ENCODE assay signal across 13 cellular contexts in genomic region chr12:52168019-52168717, GRCh38. TPM values are rescaled to one million over a fixed set of nuclear protein-coding genes. Genes with fewer than 3 reads are reported as not detected.
DNase-seq lines count a peak whose midpoint lies in the region; ATAC-seq, FAIRE-seq and TF ChIP-seq lines count a peak whose summit lies in the region.
"Had no signal": no experiment of that assay in that cellular context is flagged by ENCODE, and none has a peak within 500 bp of the region (broad histone marks: within the 10 kb centered on the region; RNA-seq: fewer than 3 reads in every experiment).

No MANE protein-coding gene starts in this region.

- H3K4me1 ChIP-seq in H1 (replicated peaks in 1 of 4; ENCODE audit: control insufficient read depth in 3 of 4, insufficient read depth in 4 of 4, low read length in 3 of 4), result peaks cover 0 to 3% (median 2%) of the 10 kb centered on the region in 4 experiments; a peak in 3 of 7 replicates

- no peaks in the 10 kb centered on the region for H3K9me3 ChIP-seq in H1 (ENCODE audit: insufficient read depth in 2 of 2, low read depth in 1 of 2, low read length in 1 of 2)
- H3K9me3 ChIP-seq: suprapubic skin had no signal

- H3K9ac ChIP-seq in H1 (replicated peaks in 1 of 4; ENCODE audit: extremely low read depth in 1 of 4, low read depth in 3 of 4, low read length in 3 of 4), result 0 out of 7 replicates have a peak overlapping the region, but pooled peaks of 1 of the 4 experiments have one; percentile 31

- no peak overlapping the region for H4K5ac ChIP-seq in H1 (ENCODE audit: insufficient read length, low read depth, low read length)

- no peak overlapping the region for H3K18ac ChIP-seq in H1 (ENCODE audit: extremely low read depth, low read length)

- H3K4me3 Mint-ChIP-seq in activated T-helper 1 cell treated with anti-CD3 and anti-CD28 coated beads, Interleukin-12 subunit alpha, Interleukin-12 subunit beta, Interleukin-2, Interleukin-4 antibody, amounts not matched to agents 30 ng/mL and 10 ng/mL and 1 ng/mL, durations not matched to agents 14 hours and 24 hours and 36 hours, result no peak overlapping the region

- 84% methylated on average over 12 of the region's 12 CpGs; no CpG with 5 or more reads in 1 of the 2 experiments for WGBS in H1 (ENCODE audit: extremely low coverage in 1 of 2, insufficient coverage in 1 of 2, insufficient read length in 1 of 2, insufficient replicate concordance in 2 of 2, low coverage in 1 of 2, low lambda C conversion rate in 2 of 2, missing lambda C conversion rate in 1 of 2), 2 experiments

- TF ChIP-seq EP300 in H1 (IDR thresholded peaks at IDR 0.05; ENCODE audit: borderline replicate concordance in 1 of 2, low read depth in 2 of 2, low read length in 2 of 2), result no peak

- H4K91ac ChIP-seq in H1 (replicated peaks; ENCODE audit: insufficient read length, low read length), result no peak overlapping the region

- H3K23me2 ChIP-seq in H1 (ENCODE audit: low read depth, low read length), result no peaks in the 10 kb centered on the region

- POLR2A ChIA-PET in H1 (lab: Charles Lee; ENCODE audit: partially characterized antibody), result no interaction called here

- H2BK120ac ChIP-seq in H1 (replicated peaks; ENCODE audit: low read depth, low read length), result no peak overlapping the region

- DNase-seq in Daoy (ENCODE audit: low read depth) (peak; percentile 86), NCI-H226 (peak; percentile 78), H1 (ENCODE audit: low read depth in 1 of 2, low spot score in 2 of 2) (no peak), myocyte (ENCODE audit: low read depth) (peak; percentile 69), NCI-H2227 (lab: John Stamatoyannopoulos, UW; ENCODE audit: unreplicated experiment) (no peak), SK-N-DZ (ENCODE audit: low spot score) (no peak)
- DNase-seq in activated T-helper 1 cell treated with anti-CD3 and anti-CD28 coated beads, Interleukin-12 subunit alpha, Interleukin-12 subunit beta, Interleukin-2, Interleukin-4 antibody, amounts not matched to agents 30 ng/mL and 10 ng/mL and 1 ng/mL, durations not matched to agents 14 hours and 24 hours and 36 hours (ENCODE audit: low spot score), result no peak
- DNase-seq: activated gamma-delta T cell treated with Interleukin-2 at 50 U/mL for 16 hours; NCI-H2029; stimulated activated CD4-positive, alpha-beta T cell treated with anti-CD3 and anti-CD28 coated beads, Interleukin-2, amount 100 ng/mL, for 48 hours had no signal

- H2BK15ac ChIP-seq in H1 (ENCODE audit: low read length), result 0 out of 2 replicates have a peak overlapping the region, but pooled peaks have one; percentile 5

- CTCF ChIA-PET in H1 (lab: Charles Lee; ENCODE audit: partially characterized antibody), result interaction anchor here (0.9 to 6.2 kb wide), 12 partner anchors 10 to 247 kb away, joined by 3 to 86 read pairs (median 4); no protein-coding TSS in a partner anchor

- no peak overlapping the region for H3K27ac ChIP-seq in H1 (ENCODE audit: low read depth, low read length)
- H3K27ac ChIP-seq: suprapubic skin had no signal

- H3K27ac Mint-ChIP-seq in activated T-helper 1 cell treated with anti-CD3 and anti-CD28 coated beads, Interleukin-12 subunit alpha, Interleukin-12 subunit beta, Interleukin-2, Interleukin-4 antibody, amounts not matched to agents 30 ng/mL and 10 ng/mL and 1 ng/mL, durations not matched to agents 14 hours and 24 hours and 36 hours, result no peak overlapping the region

- H3K4ac ChIP-seq in H1 (replicated peaks; ENCODE audit: insufficient read length, low read depth, low read length), result no peak overlapping the region

- intact Hi-C loops in activated T-helper 1 cell treated with anti-CD3 and anti-CD28 coated beads, Interleukin-12 subunit alpha, Interleukin-12 subunit beta, Interleukin-2, Interleukin-4 antibody, amounts not matched to agents 30 ng/mL and 10 ng/mL and 1 ng/mL, durations not matched to agents 14 hours and 24 hours and 36 hours (cut with micrococcal nuclease), result no loop called here

- no peak overlapping the region for H3K56ac ChIP-seq in H1 (replicated peaks; ENCODE audit: insufficient read length, low read depth, low read length)

- no peaks in the 10 kb centered on the region for H3K9me3 Mint-ChIP-seq in activated T-helper 1 cell treated with anti-CD3 and anti-CD28 coated beads, Interleukin-12 subunit alpha, Interleukin-12 subunit beta, Interleukin-2, Interleukin-4 antibody, amounts not matched to agents 30 ng/mL and 10 ng/mL and 1 ng/mL, durations not matched to agents 14 hours and 24 hours and 36 hours

- TF ChIP-seq CTCF in H1 (IDR thresholded peaks at IDR 0.05; ENCODE audit: control extremely low read depth in 1 of 3, insufficient read depth in 1 of 3, low read depth in 1 of 3, low read length in 3 of 3), result no peak

- ATAC-seq in HG03571 (IDR thresholded peaks at IDR 0.05; ENCODE audit: unreplicated experiment), result no peak

- TF ChIP-seq RAD21 in H1 (IDR thresholded peaks at IDR 0.05 in 1 of 2, conservative IDR thresholded peaks at IDR 0.05 in 1 of 2; ENCODE audit: low read depth in 2 of 2, low read length in 2 of 2), result no peak

- no peak overlapping the region for H2AFZ ChIP-seq in H1 (ENCODE audit: low read length)

- H3K79me2 ChIP-seq in H1 (ENCODE audit: control insufficient read depth in 1 of 2, insufficient read depth in 2 of 2, low read length in 2 of 2), result no peaks in the 10 kb centered on the region

- H2BK20ac ChIP-seq in H1 (ENCODE audit: low read length), result no peak overlapping the region

- TF ChIP-seq POLR2A in H1 (IDR thresholded peaks at IDR 0.05; ENCODE audit: control extremely low read depth in 1 of 2, low read depth in 2 of 2, low read length in 2 of 2), result no peak

- no peak overlapping the region; the same call in 1 of the 2 replicates for H2AK5ac ChIP-seq in H1 (ENCODE audit: low read depth, low read length)

- no peaks in the 10 kb centered on the region for H3K36me3 Mint-ChIP-seq in activated T-helper 1 cell treated with anti-CD3 and anti-CD28 coated beads, Interleukin-12 subunit alpha, Interleukin-12 subunit beta, Interleukin-2, Interleukin-4 antibody, amounts not matched to agents 30 ng/mL and 10 ng/mL and 1 ng/mL, durations not matched to agents 14 hours and 24 hours and 36 hours (ENCODE audit: low read depth)

- no peaks in the 10 kb centered on the region for H3K36me3 ChIP-seq in H1 (ENCODE audit: control insufficient read depth in 2 of 4, insufficient read depth in 4 of 4, low read length in 3 of 4)
- H3K36me3 ChIP-seq: suprapubic skin had no signal

- no peak overlapping the region for H3K4me2 ChIP-seq in H1 (ENCODE audit: insufficient read depth in 1 of 2, low read depth in 2 of 2, low read length in 2 of 2)

- FAIRE-seq in H1 (lab: Jason Lieb, UNC), result no peak

- no peaks in the 10 kb centered on the region for H3K79me1 ChIP-seq in H1 (ENCODE audit: low read depth, low read length)

- peaks cover 10% of the 10 kb centered on the region for H3K27me3 Mint-ChIP-seq in activated T-helper 1 cell treated with anti-CD3 and anti-CD28 coated beads, Interleukin-12 subunit alpha, Interleukin-12 subunit beta, Interleukin-2, Interleukin-4 antibody, amounts not matched to agents 30 ng/mL and 10 ng/mL and 1 ng/mL, durations not matched to agents 14 hours and 24 hours and 36 hours (ENCODE audit: insufficient read depth)

- no peaks in the 10 kb centered on the region for H4K20me1 ChIP-seq in H1 (replicated peaks in 1 of 2; ENCODE audit: control insufficient read depth in 1 of 2, insufficient read depth in 2 of 2, low read length in 2 of 2)

- no peak overlapping the region for H3K23ac ChIP-seq in H1 (ENCODE audit: insufficient read length)

- H2BK12ac ChIP-seq in H1 (ENCODE audit: low read depth, low read length), result no peak overlapping the region

- no peak overlapping the region for H3K14ac ChIP-seq in H1 (ENCODE audit: insufficient read length)

- H3K27me3 ChIP-seq in H1 (replicated peaks in 1 of 4; ENCODE audit: control insufficient read depth in 3 of 4, extremely low read depth in 1 of 4, insufficient read depth in 3 of 4, low read length in 3 of 4), result no peaks in the 10 kb centered on the region
- H3K27me3 ChIP-seq: suprapubic skin had no signal

- no peak overlapping the region for H3K4me3 ChIP-seq in H1 (ENCODE audit: extremely low read depth in 1 of 4, insufficient read depth in 2 of 4, low read depth in 3 of 4, low read length in 4 of 4)
- H3K4me3 ChIP-seq: suprapubic skin had no signal

- H3K4me1 Mint-ChIP-seq in activated T-helper 1 cell treated with anti-CD3 and anti-CD28 coated beads, Interleukin-12 subunit alpha, Interleukin-12 subunit beta, Interleukin-2, Interleukin-4 antibody, amounts not matched to agents 30 ng/mL and 10 ng/mL and 1 ng/mL, durations not matched to agents 14 hours and 24 hours and 36 hours (ENCODE audit: low read depth), result peaks cover 14% of the 10 kb centered on the region

- no peak overlapping the region for H2BK5ac ChIP-seq in H1 (ENCODE audit: low read depth, low read length)

- H4K8ac ChIP-seq in H1 (ENCODE audit: extremely low read depth, insufficient read depth, low read length), result no peak overlapping the region

TF ChIP-seq in H1, 55 proteins besides CTCF, POLR2A, EP300 and RAD21:
- TF ChIP-seq SP4 (IDR thresholded peaks at IDR 0.05; ENCODE audit: low read length) (no peak), NANOG (IDR thresholded peaks at IDR 0.05; ENCODE audit: insufficient read depth, low read depth, low read length, poor library complexity, severe bottlenecking) (no peak), FOSL1 (IDR thresholded peaks at IDR 0.05; ENCODE audit: insufficient read depth, low read depth, low read length) (no peak)

RNA-seq across cellular contexts. Expression of gene KRT80, which starts 23.6 kb away (rescaled TPM):
- 4.4 and 5.5 TPM in 2 replicates for total RNA-seq in Daoy (2014; rRNA removed; shearing (Covaris generic))
- 0.08 TPM in 1 of 2 replicates, not detected in the other for total RNA-seq in H1 (2021; fragmentation: NEBNext Ultra II Directional; extraction: Animal tissue kit (Norgen Biotek cat#: 25700))
- 0.05 and 0.06 TPM in 2 replicates for polyA plus RNA-seq in H1 (2011; rRNA removed)
- polyA plus RNA-seq in H1 (2011; cell fraction: cytosol; rRNA removed), result 0.05 TPM
- 0.06 TPM for polyA plus RNA-seq in H1 (2011; cell fraction: nucleus; rRNA removed)
- polyA plus RNA-seq in H1 (2012, experiment 1 of 2), result 0.05 to 0.06 TPM in 2 of 4 replicates, not detected in the others
- polyA plus RNA-seq in H1 (2012, experiment 2 of 2), result 0.07 TPM
- 0.04 TPM for polyA plus RNA-seq in H1 (2013, experiment 1 of 2)
- 0.09 TPM for polyA plus RNA-seq in H1 (2013, experiment 2 of 2)
- 0.03 and 0.10 TPM in 2 replicates for polyA minus RNA-seq in H1 (2011; rRNA and poly(A)+ RNA removed)
- 0.37 TPM for polyA minus RNA-seq in H1 (2011; cell fraction: cytosol; rRNA and poly(A)+ RNA removed)
- polyA minus RNA-seq in H1 (2011; cell fraction: nucleus; rRNA and poly(A)+ RNA removed), result 0.20 TPM
- 46.3 and 68.4 TPM in 2 replicates for total RNA-seq in myocyte
- 59.1 TPM for polyA plus RNA-seq in myocyte (2012)
- total RNA-seq in activated T-helper 1 cell treated with anti-CD3 and anti-CD28 coated beads, Interleukin-12 subunit alpha, Interleukin-12 subunit beta, Interleukin-2, Interleukin-4 antibody, amounts not matched to agents 30 ng/mL and 10 ng/mL and 1 ng/mL, durations not matched to agents 14 hours and 24 hours and 36 hours, result not detected in 2 replicates
- polyA plus RNA-seq in SK-N-DZ (2014; cell fraction: cytosol; rRNA removed), result not detected in 2 replicates
- polyA plus RNA-seq in SK-N-DZ (2014; cell fraction: nucleus; rRNA removed), result not detected in 2 replicates
- polyA plus RNA-seq: neural cell had no signal

Comparison
In these comparisons a context has a peak if more than half of its experiments do, and no peak if none do; other contexts are left out.
1. DNase-seq: peak in Daoy (single experiment), NCI-H226 (single experiment) and myocyte (single experiment); none in H1 (0 of 2), activated T-helper 1 cell treated with anti-CD3 and anti-CD28 coated beads, Interleukin-12 subunit alpha, Interleukin-12 subunit beta, Interleukin-2, Interleukin-4 antibody, amounts not matched to agents 30 ng/mL and 10 ng/mL and 1 ng/mL, durations not matched to agents 14 hours and 24 hours and 36 hours (single experiment), NCI-H2227 (single experiment) and SK-N-DZ (single experiment).